22 cellular contexts compared by ENCODE assay signal in the genomic region with DNA sequence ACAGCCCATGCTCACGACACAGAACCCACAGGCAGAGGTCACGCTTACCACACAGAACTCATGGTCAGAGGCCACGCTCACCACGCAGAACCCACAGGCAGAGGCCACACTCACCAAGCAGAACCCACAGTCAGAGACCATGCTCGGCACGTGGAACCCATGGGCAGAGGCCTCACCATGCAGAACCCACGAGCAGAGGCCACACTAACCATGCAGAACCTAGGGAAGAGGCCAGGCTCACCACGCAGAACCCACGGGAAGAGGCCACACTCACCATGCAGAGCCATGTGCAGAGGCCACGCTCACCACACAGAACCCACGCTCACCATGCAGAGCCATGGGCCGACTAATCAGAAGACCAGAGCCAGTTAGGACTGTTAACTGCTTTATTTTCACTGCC.
"Had no signal": no experiment of that assay in that cellular context is flagged by ENCODE, and none has a peak within 500 bp of the region (broad histone marks: within the 10 kb centered on the region; RNA-seq: fewer than 3 reads in every experiment).

No MANE protein-coding gene starts in this region.

- H3K27me3 ChIP-seq: colonic mucosa, esophagus muscularis mucosa, foreskin keratinocyte, gastroesophageal sphincter, heart left ventricle, hepatocyte had no signal

- DNase-seq: colonic mucosa; cortex of kidney; effector memory CD4-positive, alpha-beta T cell; foreskin keratinocyte; heart left ventricle; hypothalamus; immature natural killer cell; islet precursor cell; kidney; kidney glomerular epithelial cell; left colon; left ventricle myocardium inferior; lower lobe of right lung; mesenchymal stem cell; mucosa of descending colon; naive B cell had no signal

- H3K4me1 ChIP-seq: colonic mucosa, left ventricle myocardium inferior, lower lobe of right lung had no signal

- H3K79me2 ChIP-seq: hepatocyte had no signal

- FAIRE-seq: endothelial cell of umbilical vein, frontal cortex, kidney had no signal

- H3K9me3 ChIP-seq: colonic mucosa, mucosa of descending colon had no signal

- ATAC-seq: foreskin keratinocyte, gastroesophageal sphincter, heart left ventricle, left colon, left lobe of liver, lower lobe of right lung, mucosa of descending colon had no signal

- H2AFZ ChIP-seq: hepatocyte had no signal

- H3K36me3 ChIP-seq: colonic mucosa, esophagus muscularis mucosa, gastroesophageal sphincter, heart left ventricle, left ventricle myocardium inferior, lower lobe of right lung had no signal

- H3K27ac ChIP-seq: colonic mucosa, esophagus muscularis mucosa, foreskin keratinocyte, gastroesophageal sphincter, heart left ventricle, hepatocyte, left ventricle myocardium inferior, lower lobe of right lung had no signal

- H3K4me2 ChIP-seq: hepatocyte had no signal

- H3K4me3 ChIP-seq: colonic mucosa, esophagus muscularis mucosa, gastroesophageal sphincter, heart left ventricle, hepatocyte, left ventricle myocardium inferior, lower lobe of right lung, mucosa of descending colon had no signal
